Comparison of ENCODE assay signal across 8 cellular contexts in the genomic region with DNA sequence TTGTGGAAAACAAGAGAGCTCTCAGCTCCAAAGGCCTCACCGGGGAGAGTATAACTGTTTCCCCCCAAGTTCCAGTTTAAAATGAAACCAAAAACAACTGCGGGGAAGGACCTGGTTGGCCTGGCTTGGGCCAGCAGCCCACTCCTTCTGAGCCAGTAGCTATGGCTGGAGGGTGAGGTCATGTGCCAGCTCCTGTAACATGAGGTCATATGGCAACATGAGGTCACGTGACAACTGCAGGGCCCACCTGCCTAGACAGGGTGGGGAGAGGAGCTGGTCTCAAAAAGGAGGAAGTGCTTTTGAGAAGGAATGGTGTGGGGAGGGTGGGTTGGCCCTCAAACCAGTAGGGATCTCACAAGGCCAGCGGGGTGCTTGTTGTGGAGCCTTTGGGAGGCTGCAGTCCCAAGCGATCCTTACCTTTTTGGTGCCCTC.
DNase-seq lines count a peak whose midpoint lies in the region; ATAC-seq lines count a peak whose summit lies in the region.

No MANE protein-coding gene starts in this region.

- DNase-seq in NCI-H510A (lab: John Stamatoyannopoulos, UW) (peak; percentile 62), GM03348 (ENCODE audit: low spot score) (no peak), NCI-H1930 (lab: John Stamatoyannopoulos, UW) (no peak)

- H3K27ac ChIP-seq in BLaER1 treated with 17β-estradiol and CSF1 and Interleukin-3, amounts not matched to agents 10 nM and 100 nM = peak overlapping the region in 10 of 11 experiments; percentile 41 to 91 (median 72); a peak in 20 of 22 replicates
- H3K27ac ChIP-seq in layer of hippocampus (ENCODE audit: low read depth, low read length) = peak overlapping the region; percentile 12

- H3K4me1 ChIP-seq in BLaER1 treated with 17β-estradiol and CSF1 and Interleukin-3, amounts not matched to agents 10 nM and 100 nM = peaks cover 51 to 100% (median 97%) of the 10 kb centered on the region in 10 experiments

- H3K36me3 ChIP-seq in BLaER1 treated with 17β-estradiol and CSF1 and Interleukin-3, amounts not matched to agents 10 nM and 100 nM = no peaks in the 10 kb centered on the region

- no peaks in the 10 kb centered on the region for H3K27me3 ChIP-seq in BLaER1 treated with 17β-estradiol and CSF1 and Interleukin-3, amounts not matched to agents 10 nM and 100 nM
- no peaks in the 10 kb centered on the region for H3K27me3 ChIP-seq in layer of hippocampus (ENCODE audit: control insufficient read depth, insufficient read depth, low read length)

- ATAC-seq in GM21367 (IDR thresholded peaks at IDR 0.05; ENCODE audit: unreplicated experiment) (peak; percentile 44), HG03439 (IDR thresholded peaks at IDR 0.05; ENCODE audit: unreplicated experiment) (no peak), GM19324 (IDR thresholded peaks at IDR 0.05; ENCODE audit: low FRiP score, unreplicated experiment) (no peak)

- H3K9ac ChIP-seq in BLaER1 treated with 17β-estradiol and CSF1 and Interleukin-3, amounts not matched to agents 10 nM and 100 nM = peak overlapping the region in 8 of 11 experiments; percentile 37 to 63 (median 46); a peak in 15 of 22 replicates

- H3K4me3 ChIP-seq in BLaER1 treated with 17β-estradiol and CSF1 and Interleukin-3, amounts not matched to agents 10 nM and 100 nM = no peak overlapping the region

- no peaks in the 10 kb centered on the region for H4K20me1 ChIP-seq in BLaER1 treated with 17β-estradiol and CSF1 and Interleukin-3, amounts not matched to agents 10 nM and 100 nM

- peak overlapping the region; percentile 44 to 90 (median 74) for H3K4me2 ChIP-seq in BLaER1 treated with 17β-estradiol and CSF1 and Interleukin-3, amounts not matched to agents 10 nM and 100 nM

- no peaks in the 10 kb centered on the region for H3K9me3 ChIP-seq in BLaER1 treated with 17β-estradiol and CSF1 and Interleukin-3, amounts not matched to agents 10 nM and 100 nM (replicated peaks in 1 of 11)
